20 cellular contexts compared by ENCODE assay signal in the genomic region with DNA sequence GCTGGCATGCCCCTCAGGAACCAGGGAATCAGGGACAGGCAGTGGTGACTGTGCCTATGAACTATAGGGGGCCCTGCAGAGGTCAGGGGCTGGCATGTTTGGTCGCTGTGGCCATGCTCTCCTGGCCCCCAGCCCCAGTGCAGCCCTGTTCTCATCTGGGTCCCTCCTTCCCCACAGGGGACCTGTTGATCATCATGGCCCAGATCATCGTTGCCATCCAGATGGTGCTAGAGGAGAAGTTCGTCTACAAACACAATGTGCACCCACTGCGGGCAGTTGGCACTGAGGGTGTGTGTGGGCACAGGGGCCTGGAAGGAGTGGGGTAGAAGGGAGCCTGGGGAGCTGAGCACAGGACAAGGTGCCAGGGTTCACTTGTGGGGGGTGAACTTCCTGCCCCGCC. TPM values are rescaled to one million over a fixed set of nuclear protein-coding genes. Genes with fewer than 3 reads are reported as not detected.
"Had no signal": no experiment of that assay in that cellular context is flagged by ENCODE, and none has a peak within 500 bp of the region (broad histone marks: within the 10 kb centered on the region; RNA-seq: fewer than 3 reads in every experiment).

No MANE protein-coding gene starts in this region.

- H3K27me3 Mint-ChIP-seq: memory B cell had no signal

- H3K27ac Mint-ChIP-seq: activated T-helper 1 cell treated with anti-CD3 and anti-CD28 coated beads, Interleukin-12 subunit alpha, Interleukin-12 subunit beta, Interleukin-2, Interleukin-4 antibody, amounts not matched to agents 30 ng/mL and 10 ng/mL and 1 ng/mL, durations not matched to agents 14 hours and 24 hours and 36 hours; memory B cell had no signal

- H3K27ac ChIP-seq: adrenal gland, cardiac muscle cell, esophagus squamous epithelium, heart right ventricle, left ventricle myocardium inferior, ovary, psoas muscle, thyroid gland had no signal

- H3K4me3 ChIP-seq: adrenal gland, cardiac muscle cell, esophagus squamous epithelium, heart right ventricle, left ventricle myocardium inferior, ovary, psoas muscle, thyroid gland had no signal

- H3K36me3 ChIP-seq: ovary had no signal

- H3K4me3 Mint-ChIP-seq: activated T-helper 1 cell treated with anti-CD3 and anti-CD28 coated beads, Interleukin-12 subunit alpha, Interleukin-12 subunit beta, Interleukin-2, Interleukin-4 antibody, amounts not matched to agents 30 ng/mL and 10 ng/mL and 1 ng/mL, durations not matched to agents 14 hours and 24 hours and 36 hours; memory B cell; neural crest cell had no signal

- H3K9me3 ChIP-seq: adrenal gland, esophagus squamous epithelium, heart right ventricle, left ventricle myocardium inferior, ovary, psoas muscle, thyroid gland had no signal

- H3K9me3 Mint-ChIP-seq: activated T-helper 1 cell treated with anti-CD3 and anti-CD28 coated beads, Interleukin-12 subunit alpha, Interleukin-12 subunit beta, Interleukin-2, Interleukin-4 antibody, amounts not matched to agents 30 ng/mL and 10 ng/mL and 1 ng/mL, durations not matched to agents 14 hours and 24 hours and 36 hours; memory B cell; neural crest cell had no signal

- H3K4me1 Mint-ChIP-seq: neural crest cell had no signal

- DNase-seq: activated CD4-positive, CD25-positive, alpha-beta regulatory T cell treated with anti-CD3 and anti-CD28 coated beads, Interleukin-2, amount 50 U/mL, for 72 hours; dermis blood vessel endothelial cell; effector memory CD4-positive, alpha-beta T cell; esophagus squamous epithelium; heart right ventricle; kidney glomerular epithelial cell; left ventricle myocardium inferior; ovary; psoas muscle; right cardiac atrium; small intestine; stimulated activated CD4-positive, alpha-beta T cell treated with anti-CD3 and anti-CD28 coated beads, Interleukin-15, amount 100 ng/mL, for 24 hours; stimulated activated CD4-positive, alpha-beta T cell treated with anti-CD3 and anti-CD28 coated beads, Interleukin-4, amount 100 ng/mL, for 1 hour; T-helper 2 cell; thyroid gland had no signal

- ATAC-seq: heart right ventricle, psoas muscle, right cardiac atrium had no signal

- FAIRE-seq: small intestine had no signal

- H3K27me3 ChIP-seq: adrenal gland, cardiac muscle cell, esophagus squamous epithelium, heart right ventricle, ovary, thyroid gland had no signal

RNA-seq across cellular contexts. Expression of a gene that starts 9.7 kb away (rescaled TPM):
- total RNA-seq: psoas muscle had no signal
